2 cellular contexts compared by ENCODE assay signal in the genomic region with DNA sequence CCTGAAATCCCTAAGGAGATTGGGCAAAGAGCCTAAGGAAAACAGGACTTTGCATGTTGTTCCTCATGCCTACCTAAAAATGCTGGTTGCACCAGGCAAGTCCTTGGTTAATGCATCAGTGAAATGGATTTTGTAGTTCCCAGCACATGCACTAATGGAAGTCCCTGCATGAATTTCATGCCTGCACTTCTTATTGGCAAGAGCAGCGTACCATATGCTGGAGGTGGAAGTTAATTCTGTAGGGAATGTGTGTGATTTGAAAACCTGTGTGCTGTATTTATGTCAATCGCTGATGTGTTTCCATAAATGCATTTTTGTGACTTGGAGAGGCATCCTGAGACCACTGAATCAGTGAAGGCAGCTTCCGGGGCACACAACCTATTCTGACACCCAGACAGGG.
TF ChIP-seq lines count a peak whose summit lies in the region.

No MANE protein-coding gene starts in this region.

TF ChIP-seq in WTC11, 78 proteins besides CTCF, POLR2A, EP300 and RAD21:
- TF ChIP-seq AFF4 (CRISPR knock-in tag; IDR thresholded peaks at IDR 0.05; ENCODE audit: borderline replicate concordance) (no peak), GTF2I (CRISPR knock-in tag; conservative IDR thresholded peaks at IDR 0.05) (no peak), USF1 (CRISPR knock-in tag; IDR thresholded peaks at IDR 0.05) (no peak), MXD4 (CRISPR knock-in tag; IDR thresholded peaks at IDR 0.05; ENCODE audit: borderline replicate concordance) (no peak)
- TF ChIP-seq, protein P1, sequence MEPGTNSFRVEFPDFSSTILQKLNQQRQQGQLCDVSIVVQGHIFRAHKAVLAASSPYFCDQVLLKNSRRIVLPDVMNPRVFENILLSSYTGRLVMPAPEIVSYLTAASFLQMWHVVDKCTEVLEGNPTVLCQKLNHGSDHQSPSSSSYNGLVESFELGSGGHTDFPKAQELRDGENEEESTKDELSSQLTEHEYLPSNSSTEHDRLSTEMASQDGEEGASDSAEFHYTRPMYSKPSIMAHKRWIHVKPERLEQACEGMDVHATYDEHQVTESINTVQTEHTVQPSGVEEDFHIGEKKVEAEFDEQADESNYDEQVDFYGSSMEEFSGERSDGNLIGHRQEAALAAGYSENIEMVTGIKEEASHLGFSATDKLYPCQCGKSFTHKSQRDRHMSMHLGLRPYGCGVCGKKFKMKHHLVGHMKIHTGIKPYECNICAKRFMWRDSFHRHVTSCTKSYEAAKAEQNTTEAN (CRISPR knock-in tag; IDR thresholded peaks at IDR 0.05), result no peak

TF ChIP-seq in neural cell, 6 proteins besides CTCF, POLR2A, EP300 and RAD21 (continued from another document):
- TF ChIP-seq POLR2AphosphoS5 (IDR thresholded peaks at IDR 0.05) (no peak), TAF1 (IDR thresholded peaks at IDR 0.05; ENCODE audit: low read depth) (no peak)
